1 cellular context compared by ENCODE assay signal in genomic region chr15:41661529-41662225, GRCh38.
A peak's percentile ranks its signal among the peaks of the same experiment; 100 is the strongest.
TF ChIP-seq lines count a peak whose summit lies in the region.

No MANE protein-coding gene starts in this region.

TF ChIP-seq in K562, 482 proteins besides CTCF, POLR2A, EP300 and RAD21 (continued from another document and continues in another):
- TF ChIP-seq USF2 (CRISPR knock-in tag; IDR thresholded peaks at IDR 0.05) (peak; percentile 96), SIN3A (IDR thresholded peaks at IDR 0.05; ENCODE audit: borderline replicate concordance in 2 of 2, control insufficient read depth in 1 of 2, low read depth in 2 of 2, low read length in 2 of 2) (peak; percentile 96 to 97; a peak in 3 of 4 replicates), CEBPB (tag; IDR thresholded peaks at IDR 0.05) (no peak), TFE3 (CRISPR knock-in tag; IDR thresholded peaks at IDR 0.05) (peak; percentile 92), ZNF431 (CRISPR knock-in tag; IDR thresholded peaks at IDR 0.05) (peak; percentile 72; the same call in 1 of the 2 replicates), NRF1 (conservative IDR thresholded peaks at IDR 0.05 in 1 of 2, IDR thresholded peaks at IDR 0.05 in 1 of 2) (peak in 1 of 2 experiments; percentile 23; a peak in 1 of 4 replicates), NBN (IDR thresholded peaks at IDR 0.05; ENCODE audit: low read depth) (peak; percentile 44), ZNF589 (CRISPR knock-in tag; IDR thresholded peaks at IDR 0.05; ENCODE audit: low read depth) (no peak), ZNF184 (CRISPR knock-in tag; IDR thresholded peaks at IDR 0.05) (no peak), FOXP4 (CRISPR knock-in tag; IDR thresholded peaks at IDR 0.05; ENCODE audit: borderline replicate concordance) (peak; percentile 85; the same call in 1 of the 2 replicates), MYC (IDR thresholded peaks at IDR 0.05; ENCODE audit: low read depth, low read length) (peak; percentile 95), MYC (CRISPR knock-in tag; IDR thresholded peaks at IDR 0.05; ENCODE audit: borderline replicate concordance, low read depth) (no peak), TRIM24 (IDR thresholded peaks at IDR 0.05) (peak in 1 of 2 experiments; percentile 25; a peak in 1 of 4 replicates), HDAC2 (IDR thresholded peaks at IDR 0.05) (peak; percentile 74), AFF1 (IDR thresholded peaks at IDR 0.05; ENCODE audit: low read depth in 1 of 2, partially characterized antibody in 2 of 2) (no peak), PTRF (tag; IDR thresholded peaks at IDR 0.05) (no peak), SLC30A9 (CRISPR knock-in tag; IDR thresholded peaks at IDR 0.05) (no peak), ZNF609 (CRISPR knock-in tag; IDR thresholded peaks at IDR 0.05; ENCODE audit: borderline replicate concordance) (no peak), RCOR1 (IDR thresholded peaks at IDR 0.05; ENCODE audit: borderline replicate concordance in 1 of 2, low read depth in 2 of 2, low read length in 2 of 2) (0 out of 4 replicates have a peak, but pooled peaks of 1 of the 2 experiments have one; percentile 33), FOXM1 (IDR thresholded peaks at IDR 0.05; ENCODE audit: low read depth) (peak; percentile 58), FOXM1 (CRISPR knock-in tag; IDR thresholded peaks at IDR 0.05; ENCODE audit: low read depth) (no peak), ZNF318 (IDR thresholded peaks at IDR 0.05; ENCODE audit: borderline replicate concordance in 1 of 2, low read depth in 1 of 2) (peak in 1 of 2 experiments; percentile 74; a peak in 2 of 4 replicates), ZNF274 (IDR thresholded peaks at IDR 0.05; ENCODE audit: borderline replicate concordance, low read depth, low read length) (no peak), ZNF77 (CRISPR knock-in tag; IDR thresholded peaks at IDR 0.05) (no peak), BCLAF1 (IDR thresholded peaks at IDR 0.05; ENCODE audit: borderline replicate concordance in 1 of 2, control insufficient read depth in 1 of 2, low read depth in 2 of 2, low read length in 1 of 2) (0 out of 4 replicates have a peak, but pooled peaks of 1 of the 2 experiments have one; percentile 9), CREB1 (IDR thresholded peaks at IDR 0.05) (peak; percentile 73), CREB1 (CRISPR knock-in tag; IDR thresholded peaks at IDR 0.05) (peak; percentile 41; the same call in 1 of the 2 replicates), SREBF1 (IDR thresholded peaks at IDR 0.05; ENCODE audit: borderline replicate concordance, low read depth, low read length) (no peak)
